In the genomic region with DNA sequence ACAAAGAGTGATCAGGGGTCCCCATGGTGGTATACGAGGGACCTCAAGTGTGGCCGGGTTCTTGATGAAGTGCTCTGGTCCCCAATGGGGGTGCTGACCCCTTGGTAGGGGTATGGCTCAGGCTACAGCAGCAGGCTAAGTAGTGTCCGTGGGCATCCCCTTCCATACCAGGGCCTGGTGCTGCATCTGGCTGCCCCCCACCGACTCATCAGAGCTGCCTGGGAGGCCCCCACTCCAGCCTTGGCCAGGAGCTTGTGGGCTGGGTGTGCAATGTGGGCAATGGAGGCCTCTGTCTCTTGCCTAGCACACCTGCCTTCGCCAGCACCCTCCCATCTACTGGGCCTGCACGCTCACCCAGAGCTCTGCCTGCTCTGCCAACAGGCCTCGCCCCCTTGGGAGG, we compare ENCODE assay signal across 23 cellular contexts.
"Had no signal": no experiment of that assay in that cellular context is flagged by ENCODE, and none has a peak within 500 bp of the region (broad histone marks: within the 10 kb centered on the region; RNA-seq: fewer than 3 reads in every experiment).

No MANE protein-coding gene starts in this region.

- ATAC-seq: Panc1 had no signal

- H3K4me2 ChIP-seq: KMS-11, SK-N-SH had no signal

- H3K9me3 ChIP-seq: SK-N-SH had no signal

- H3K9ac ChIP-seq: KMS-11, SK-N-SH had no signal

- H3K27ac ChIP-seq: HL-60, KMS-11, RWPE1 had no signal

- H3K4me3 ChIP-seq: K562 had no signal

- DNase-seq: Kasumi-1; MM.1S; NCI-H1092 treated with DMSO at 0.1 percent for 48 hours; NCI-H1436; NCI-H187; NCI-H2029; NCI-H2081 treated with DMSO at 0.1 percent for 48 hours; NCI-H2171; NCI-H226; NCI-H446; NCI-H510A; NCI-H524 treated with DMSO at 0.1 percent for 48 hours; NCI-H69; NCI-H774; NK-92 treated with Interleukin-12 subunit alpha and Interleukin-12 subunit beta, amount 100 ng/mL, for 24 hours; PC-3; SHP77; SK-N-SH had no signal
